ENCODE assay signal across 24 cellular contexts in genomic region chr1:64878931-64879710, GRCh38.
DNase-seq lines count a peak whose midpoint lies in the region; ATAC-seq, FAIRE-seq and TF ChIP-seq lines count a peak whose summit lies in the region.
"Had no signal": no experiment of that assay in that cellular context is flagged by ENCODE, and none has a peak within 500 bp of the region (broad histone marks: within the 10 kb centered on the region; RNA-seq: fewer than 3 reads in every experiment).

No MANE protein-coding gene starts in this region.

- H3K9me3 ChIP-seq in left ventricle myocardium inferior (replicated peaks) (no peaks in the 10 kb centered on the region), heart left ventricle (no peaks in the 10 kb centered on the region), astrocyte (ENCODE audit: insufficient read depth, low read depth, low read length) (no peaks in the 10 kb centered on the region)
- H3K9me3 ChIP-seq: A549, adrenal gland, BLaER1, heart right ventricle, mucosa of descending colon, neutrophil, right atrium auricular region had no signal

- TF ChIP-seq POLR2A in heart left ventricle (IDR thresholded peaks at IDR 0.05), result no peak

- intact Hi-C loops in left ventricle myocardium inferior (cut with micrococcal nuclease) (no loop called here), heart left ventricle (cut with DNase I) (loop anchor here in 3 of 10 donors (5.0 to 10.0 kb wide), 2 partner anchors 88 to 326 kb away; partner anchors contain the start of gene JAK1 (in 2 of the 3))

- no peak for FAIRE-seq in astrocyte (lab: Jason Lieb, UNC)
- FAIRE-seq: A549, GM12878, urothelium cell line had no signal

- H3K9me3 Mint-ChIP-seq in astrocyte (ENCODE audit: unreplicated experiment), result no peaks in the 10 kb centered on the region

- peaks cover 1% of the 10 kb centered on the region for H3K4me1 Mint-ChIP-seq in astrocyte (ENCODE audit: low read depth, unreplicated experiment)

- no peaks in the 10 kb centered on the region for H3K36me3 Mint-ChIP-seq in astrocyte (ENCODE audit: low read depth, unreplicated experiment)

- peaks cover under 1% of the 10 kb centered on the region for H4K20me1 ChIP-seq in astrocyte (ENCODE audit: insufficient read depth, low read length)

- H3K4me3 Mint-ChIP-seq in astrocyte (ENCODE audit: unreplicated experiment), result no peak overlapping the region

- no peak overlapping the region for H2AFZ ChIP-seq in astrocyte (ENCODE audit: low read depth, low read length)

- H3K4me1 ChIP-seq in left ventricle myocardium inferior, result peaks cover 47% of the 10 kb centered on the region
- H3K4me1 ChIP-seq in heart left ventricle, result peaks cover 0 to 48% (median 13%) of the 10 kb centered on the region in 12 donors
- peaks cover 12% of the 10 kb centered on the region for H3K4me1 ChIP-seq in astrocyte (ENCODE audit: insufficient read depth, low read length)
- H3K4me1 ChIP-seq: BLaER1 had no signal

- H3K27me3 ChIP-seq in left ventricle myocardium inferior (ENCODE audit: low read depth) (no peaks in the 10 kb centered on the region), heart left ventricle (no peaks in the 10 kb centered on the region), astrocyte (ENCODE audit: insufficient read depth, low read length) (no peaks in the 10 kb centered on the region)
- H3K27me3 ChIP-seq: adrenal gland, BLaER1, heart right ventricle, neutrophil, right atrium auricular region had no signal

- H3K27me3 Mint-ChIP-seq in astrocyte (ENCODE audit: low read depth, unreplicated experiment), result no peaks in the 10 kb centered on the region

- TF ChIP-seq CTCF in left ventricle myocardium inferior (IDR thresholded peaks at IDR 0.05; ENCODE audit: borderline replicate concordance), result no peak
- TF ChIP-seq CTCF in heart left ventricle (IDR thresholded peaks at IDR 0.05), result no peak
- TF ChIP-seq CTCF in astrocyte (IDR thresholded peaks at IDR 0.05; ENCODE audit: insufficient read depth, low read depth, low read length), result no peak
- TF ChIP-seq CTCF in GM20000 (IDR thresholded peaks at IDR 0.05; ENCODE audit: extremely low read depth, missing control alignments), result no peak

- H3K4me2 ChIP-seq in astrocyte (ENCODE audit: low read length), result peak overlapping the region; percentile 65
- H3K4me2 ChIP-seq: A549, BLaER1 had no signal

- DNase-seq in left ventricle myocardium inferior (no peak), heart left ventricle (no peak), astrocyte (ENCODE audit: low read depth) (peak; percentile 42), iris pigment epithelial cell (ENCODE audit: low read depth) (peak; percentile 84), H4 (ENCODE audit: low spot score) (no peak), GM20000 (ENCODE audit: low spot score) (no peak), putamen (ENCODE audit: low spot score) (no peak)
- DNase-seq: activated CD8-positive, alpha-beta memory T cell treated with anti-CD3 and anti-CD28 coated beads, Interleukin-2, amount 50 U/mL, for 48 hours; activated gamma-delta T cell; adrenal gland; DMS 273 treated with DMSO at 0.1 percent for 48 hours; heart right ventricle; left ventricle myocardium superior; mucosa of descending colon; NCI-H82; Right ventricle myocardium superior; stimulated activated CD4-positive, alpha-beta T cell treated with anti-CD3 and anti-CD28 coated beads, Interleukin-12 subunit alpha, Interleukin-12 subunit beta, amount 100 ng/mL, for 4 hours had no signal

- H3K36me3 ChIP-seq in left ventricle myocardium inferior (peaks cover 51% of the 10 kb centered on the region), heart left ventricle (peaks cover 0 to 79% (median 61%) of the 10 kb centered on the region in 9 donors), astrocyte (ENCODE audit: insufficient read depth, low read length) (peaks cover 7% of the 10 kb centered on the region)

- no peaks in the 10 kb centered on the region for H3K79me2 ChIP-seq in astrocyte (ENCODE audit: insufficient read depth, low read length)

- WGBS in heart left ventricle, 4 donors, result 61 to 75% (median 63%) methylated on average over 12 of the region's 12 CpGs

- peak overlapping the region; percentile 10 for H3K27ac ChIP-seq in left ventricle myocardium inferior (replicated peaks)
- peak overlapping the region in 1 of 12 donors; percentile 34 for H3K27ac ChIP-seq in heart left ventricle
- peak overlapping the region; percentile 50 for H3K27ac ChIP-seq in astrocyte (ENCODE audit: low read depth, low read length)
- H3K27ac ChIP-seq: A549, adrenal gland, BLaER1, neutrophil, right atrium auricular region had no signal

- no peak for ATAC-seq in heart left ventricle
- no peak for ATAC-seq in esophagus mucosa
- ATAC-seq: A549, GM12878, heart right ventricle, left ventricle myocardium superior, mucosa of descending colon had no signal

- H3K27ac Mint-ChIP-seq in astrocyte (ENCODE audit: unreplicated experiment), result no peak overlapping the region

- H3K9ac ChIP-seq in astrocyte (ENCODE audit: low read length), result peak overlapping the region; percentile 13
- H3K9ac ChIP-seq: BLaER1 had no signal

- H3K4me3 ChIP-seq in left ventricle myocardium inferior, result no peak overlapping the region
- H3K4me3 ChIP-seq in heart left ventricle, result no peak overlapping the region
- no peak overlapping the region for H3K4me3 ChIP-seq in astrocyte (ENCODE audit: insufficient read depth, low read depth, low read length)
- H3K4me3 ChIP-seq: A549, adrenal gland, BLaER1, GM12878, heart right ventricle, mucosa of descending colon, right atrium auricular region had no signal

Comparison
In these comparisons a context has a peak if more than half of its experiments do, and no peak if none do; other contexts are left out.
1. DNase-seq: peak in astrocyte (single experiment) and iris pigment epithelial cell (single experiment); none in left ventricle myocardium inferior (single experiment), heart left ventricle (0 of 5), H4 (single experiment), GM20000 (single experiment) and putamen (single experiment).